In genomic region chr17:78673395-78673794, GRCh38 we compare ENCODE assay signal across 19 cellular contexts.
DNase-seq lines count a peak whose midpoint lies in the region; ATAC-seq and TF ChIP-seq lines count a peak whose summit lies in the region.
"Had no signal": no experiment of that assay in that cellular context is flagged by ENCODE, and none has a peak within 500 bp of the region (broad histone marks: within the 10 kb centered on the region; RNA-seq: fewer than 3 reads in every experiment).

No MANE protein-coding gene starts in this region.

- CTCF ChIA-PET in activated CD4-positive, alpha-beta memory T cell treated with anti-CD3 and anti-CD28 coated beads for 36 hours (lab: Charles Lee) = no interaction called here
- CTCF ChIA-PET in activated CD4-positive, alpha-beta memory T cell treated with anti-CD3 and anti-CD28 coated beads, Interleukin-2, amount 10 ng/mL, durations not matched to agents 7 days and 5 days (lab: Charles Lee) = no interaction called here

- H3K4me3 Mint-ChIP-seq in activated CD4-positive, alpha-beta memory T cell treated with anti-CD3 and anti-CD28 coated beads for 36 hours = no peak overlapping the region
- no peak overlapping the region for H3K4me3 Mint-ChIP-seq in activated CD4-positive, alpha-beta memory T cell treated with anti-CD3 and anti-CD28 coated beads, Interleukin-2, amount 10 ng/mL, durations not matched to agents 7 days and 5 days
- no peak overlapping the region for H3K4me3 Mint-ChIP-seq in activated naive CD8-positive, alpha-beta T cell
- no peak overlapping the region for H3K4me3 Mint-ChIP-seq in mesothelial cell of epicardium
- no peak overlapping the region for H3K4me3 Mint-ChIP-seq in stimulated activated naive B cell treated with anti-CD40 and anti-IgM and Interleukin-4, amounts not matched to agents 10 μg/mL and 1 μg/mL and 100 μg/mL, for 72 hours
- H3K4me3 Mint-ChIP-seq in activated CD4-positive, alpha-beta T cell treated with anti-CD3 and anti-CD28 coated beads, Interleukin-2, amount 10 ng/mL, durations not matched to agents 24 days and 14 days = no peak overlapping the region
- H3K4me3 Mint-ChIP-seq: activated CD4-positive, alpha-beta T cell treated with anti-CD3 and anti-CD28 coated beads, Interleukin-2, amount 10 ng/mL, durations not matched to agents 7 days and 5 days; neural progenitor cell had no signal

- no peak for ATAC-seq in stimulated activated naive B cell treated with anti-CD40 and anti-IgM and Interleukin-4, amounts not matched to agents 10 μg/mL and 1 μg/mL and 100 μg/mL, for 72 hours (replicated peaks)
- ATAC-seq: gastroesophageal sphincter had no signal

- H3K4me1 Mint-ChIP-seq in activated CD4-positive, alpha-beta memory T cell treated with anti-CD3 and anti-CD28 coated beads for 36 hours (ENCODE audit: low read depth) = peaks cover 4% of the 10 kb centered on the region
- peaks cover 23% of the 10 kb centered on the region for H3K4me1 Mint-ChIP-seq in activated CD4-positive, alpha-beta memory T cell treated with anti-CD3 and anti-CD28 coated beads, Interleukin-2, amount 10 ng/mL, durations not matched to agents 7 days and 5 days
- H3K4me1 Mint-ChIP-seq in activated naive CD8-positive, alpha-beta T cell (ENCODE audit: low read depth) = no peaks in the 10 kb centered on the region
- peaks cover 17% of the 10 kb centered on the region for H3K4me1 Mint-ChIP-seq in mesothelial cell of epicardium
- H3K4me1 Mint-ChIP-seq in stimulated activated naive B cell treated with anti-CD40 and anti-IgM and Interleukin-4, amounts not matched to agents 10 μg/mL and 1 μg/mL and 100 μg/mL, for 72 hours = peaks cover 5 to 11% of the 10 kb centered on the region in 2 donors
- peaks cover 6% of the 10 kb centered on the region for H3K4me1 Mint-ChIP-seq in activated CD4-positive, alpha-beta T cell treated with anti-CD3 and anti-CD28 coated beads, Interleukin-2, amount 10 ng/mL, durations not matched to agents 24 days and 14 days

- POLR2A ChIA-PET in activated CD4-positive, alpha-beta memory T cell treated with anti-CD3 and anti-CD28 coated beads for 36 hours (lab: Charles Lee) = no interaction called here
- POLR2A ChIA-PET in activated CD4-positive, alpha-beta memory T cell treated with anti-CD3 and anti-CD28 coated beads, Interleukin-2, amount 10 ng/mL, durations not matched to agents 7 days and 5 days (lab: Charles Lee) = interaction anchor here (1.3 kb wide), 1 partner anchor 9 kb away, joined by 5 read pairs; no protein-coding TSS in a partner anchor

- no peak for DNase-seq in activated CD4-positive, alpha-beta memory T cell treated with anti-CD3 and anti-CD28 coated beads for 36 hours
- no peak for DNase-seq in activated CD4-positive, alpha-beta memory T cell treated with anti-CD3 and anti-CD28 coated beads, Interleukin-2, amount 10 ng/mL, durations not matched to agents 7 days and 5 days
- DNase-seq in mesothelial cell of epicardium (ENCODE audit: low spot score in 2 of 2, unreplicated experiment in 2 of 2) = no peak
- no peak for DNase-seq in stimulated activated naive B cell treated with anti-CD40 and anti-IgM and Interleukin-4, amounts not matched to agents 10 μg/mL and 1 μg/mL and 100 μg/mL, for 72 hours
- no peak for DNase-seq in NCI-H2171 (lab: John Stamatoyannopoulos, UW)
- DNase-seq in NCI-H1048 (lab: John Stamatoyannopoulos, UW) = no peak
- no peak for DNase-seq in activated CD4-positive, alpha-beta T cell treated with anti-CD3 and anti-CD28 coated beads, Interleukin-2, amount 10 ng/mL, durations not matched to agents 24 days and 14 days
- DNase-seq: 8988T; activated CD4-positive, alpha-beta T cell treated with anti-CD3 and anti-CD28 coated beads, Interleukin-2, amount 10 ng/mL, durations not matched to agents 7 days and 5 days; BE2C; Kasumi-1; left cardiac atrium; NCI-H1092 treated with DMSO at 0.1 percent for 48 hours; NCI-H2081; NCI-H524 treated with DMSO at 0.1 percent for 48 hours; Right ventricle myocardium superior had no signal

- intact Hi-C loops in activated CD4-positive, alpha-beta memory T cell treated with anti-CD3 and anti-CD28 coated beads for 36 hours (cut with micrococcal nuclease) = no loop called here
- intact Hi-C loops in activated CD4-positive, alpha-beta T cell treated with anti-CD3 and anti-CD28 coated beads, Interleukin-2, amount 10 ng/mL, durations not matched to agents 24 days and 14 days (cut with micrococcal nuclease) = no loop called here

- peak overlapping the region; percentile 39 for H3K27ac Mint-ChIP-seq in activated CD4-positive, alpha-beta memory T cell treated with anti-CD3 and anti-CD28 coated beads for 36 hours
- no peak overlapping the region for H3K27ac Mint-ChIP-seq in activated CD4-positive, alpha-beta memory T cell treated with anti-CD3 and anti-CD28 coated beads, Interleukin-2, amount 10 ng/mL, durations not matched to agents 7 days and 5 days
- peak overlapping the region; percentile 22 for H3K27ac Mint-ChIP-seq in activated naive CD8-positive, alpha-beta T cell
- H3K27ac Mint-ChIP-seq in mesothelial cell of epicardium = peak overlapping the region; percentile 0
- H3K27ac Mint-ChIP-seq in stimulated activated naive B cell treated with anti-CD40 and anti-IgM and Interleukin-4, amounts not matched to agents 10 μg/mL and 1 μg/mL and 100 μg/mL, for 72 hours = peak overlapping the region; percentile 6
- H3K27ac Mint-ChIP-seq in activated CD4-positive, alpha-beta T cell treated with anti-CD3 and anti-CD28 coated beads, Interleukin-2, amount 10 ng/mL, durations not matched to agents 24 days and 14 days = no peak overlapping the region
- H3K27ac Mint-ChIP-seq: activated CD4-positive, alpha-beta T cell treated with anti-CD3 and anti-CD28 coated beads, Interleukin-2, amount 10 ng/mL, durations not matched to agents 7 days and 5 days; neural progenitor cell had no signal

- peaks cover 39% of the 10 kb centered on the region for H3K36me3 Mint-ChIP-seq in activated CD4-positive, alpha-beta memory T cell treated with anti-CD3 and anti-CD28 coated beads for 36 hours
- H3K36me3 Mint-ChIP-seq in activated CD4-positive, alpha-beta memory T cell treated with anti-CD3 and anti-CD28 coated beads, Interleukin-2, amount 10 ng/mL, durations not matched to agents 7 days and 5 days (ENCODE audit: low read depth) = peaks cover 88% of the 10 kb centered on the region
- peaks cover 3% of the 10 kb centered on the region for H3K36me3 Mint-ChIP-seq in activated naive CD8-positive, alpha-beta T cell
- peaks cover 31% of the 10 kb centered on the region for H3K36me3 Mint-ChIP-seq in mesothelial cell of epicardium
- H3K36me3 Mint-ChIP-seq in stimulated activated naive B cell treated with anti-CD40 and anti-IgM and Interleukin-4, amounts not matched to agents 10 μg/mL and 1 μg/mL and 100 μg/mL, for 72 hours = peaks cover 70 to 74% of the 10 kb centered on the region in 2 donors
- peaks cover 54% of the 10 kb centered on the region for H3K36me3 Mint-ChIP-seq in activated CD4-positive, alpha-beta T cell treated with anti-CD3 and anti-CD28 coated beads, Interleukin-2, amount 10 ng/mL, durations not matched to agents 24 days and 14 days (ENCODE audit: low read depth)

- H3K9me3 Mint-ChIP-seq in activated CD4-positive, alpha-beta memory T cell treated with anti-CD3 and anti-CD28 coated beads for 36 hours = no peaks in the 10 kb centered on the region
- H3K9me3 Mint-ChIP-seq in activated CD4-positive, alpha-beta memory T cell treated with anti-CD3 and anti-CD28 coated beads, Interleukin-2, amount 10 ng/mL, durations not matched to agents 7 days and 5 days = no peaks in the 10 kb centered on the region
- H3K9me3 Mint-ChIP-seq in activated naive CD8-positive, alpha-beta T cell (ENCODE audit: low read depth) = no peaks in the 10 kb centered on the region
- H3K9me3 Mint-ChIP-seq in mesothelial cell of epicardium = no peaks in the 10 kb centered on the region
- no peaks in the 10 kb centered on the region for H3K9me3 Mint-ChIP-seq in stimulated activated naive B cell treated with anti-CD40 and anti-IgM and Interleukin-4, amounts not matched to agents 10 μg/mL and 1 μg/mL and 100 μg/mL, for 72 hours
- no peaks in the 10 kb centered on the region for H3K9me3 Mint-ChIP-seq in activated CD4-positive, alpha-beta T cell treated with anti-CD3 and anti-CD28 coated beads, Interleukin-2, amount 10 ng/mL, durations not matched to agents 24 days and 14 days
- H3K9me3 Mint-ChIP-seq: activated CD4-positive, alpha-beta T cell treated with anti-CD3 and anti-CD28 coated beads, Interleukin-2, amount 10 ng/mL, durations not matched to agents 7 days and 5 days; neural progenitor cell had no signal

- H3K27me3 Mint-ChIP-seq in activated CD4-positive, alpha-beta memory T cell treated with anti-CD3 and anti-CD28 coated beads for 36 hours = no peaks in the 10 kb centered on the region
- no peaks in the 10 kb centered on the region for H3K27me3 Mint-ChIP-seq in activated CD4-positive, alpha-beta memory T cell treated with anti-CD3 and anti-CD28 coated beads, Interleukin-2, amount 10 ng/mL, durations not matched to agents 7 days and 5 days
- H3K27me3 Mint-ChIP-seq in activated naive CD8-positive, alpha-beta T cell = no peaks in the 10 kb centered on the region
- H3K27me3 Mint-ChIP-seq in mesothelial cell of epicardium (ENCODE audit: low read depth) = no peaks in the 10 kb centered on the region
- no peaks in the 10 kb centered on the region for H3K27me3 Mint-ChIP-seq in stimulated activated naive B cell treated with anti-CD40 and anti-IgM and Interleukin-4, amounts not matched to agents 10 μg/mL and 1 μg/mL and 100 μg/mL, for 72 hours
- no peaks in the 10 kb centered on the region for H3K27me3 Mint-ChIP-seq in activated CD4-positive, alpha-beta T cell treated with anti-CD3 and anti-CD28 coated beads, Interleukin-2, amount 10 ng/mL, durations not matched to agents 24 days and 14 days
- H3K27me3 Mint-ChIP-seq: activated CD4-positive, alpha-beta T cell treated with anti-CD3 and anti-CD28 coated beads, Interleukin-2, amount 10 ng/mL, durations not matched to agents 7 days and 5 days had no signal

- no peak for TF ChIP-seq CTCF in mesothelial cell of epicardium (IDR thresholded peaks at IDR 0.05; ENCODE audit: unreplicated experiment)

Comparison
In these comparisons a context has a peak if more than half of its experiments do, and no peak if none do; other contexts are left out.
1. H3K27ac Mint-ChIP-seq: peak in activated CD4-positive, alpha-beta memory T cell treated with anti-CD3 and anti-CD28 coated beads for 36 hours (single experiment), activated naive CD8-positive, alpha-beta T cell (single experiment), mesothelial cell of epicardium (single experiment) and stimulated activated naive B cell treated with anti-CD40 and anti-IgM and Interleukin-4, amounts not matched to agents 10 μg/mL and 1 μg/mL and 100 μg/mL, for 72 hours (single experiment); none in activated CD4-positive, alpha-beta memory T cell treated with anti-CD3 and anti-CD28 coated beads, Interleukin-2, amount 10 ng/mL, durations not matched to agents 7 days and 5 days (single experiment) and activated CD4-positive, alpha-beta T cell treated with anti-CD3 and anti-CD28 coated beads, Interleukin-2, amount 10 ng/mL, durations not matched to agents 24 days and 14 days (single experiment).